Comparison of ENCODE assay signal across 11 cellular contexts in genomic region chr13:98739023-98739422, GRCh38. TPM values are rescaled to one million over a fixed set of nuclear protein-coding genes. Genes with fewer than 3 reads are reported as not detected.
"Had no signal": no experiment of that assay in that cellular context is flagged by ENCODE, and none has a peak within 500 bp of the region (broad histone marks: within the 10 kb centered on the region; RNA-seq: fewer than 3 reads in every experiment).

No MANE protein-coding gene starts in this region.

- H3K4me2 ChIP-seq: GM23338, KMS-11 had no signal

- DNase-seq: H7, HFFc6, KBM-7 had no signal

- H3K9ac ChIP-seq: KMS-11 had no signal

- ATAC-seq: HCT116 had no signal

- H3K4me1 ChIP-seq: HAP-1 had no signal

- FAIRE-seq: HTR-8/SVneo had no signal

- H3K27ac ChIP-seq: KMS-11 had no signal

- H3K4me3 ChIP-seq: GM23338, HAP-1 had no signal

- H3K36me3 ChIP-seq: HAP-1 had no signal

- H2AFZ ChIP-seq: GM23338 had no signal

RNA-seq across cellular contexts. Expression of gene SLC15A1, which starts 13.4 kb away (rescaled TPM):
- total RNA-seq: H4, HFFc6, HT-29 had no signal
- polyA plus RNA-seq: IgD-negative memory B cell had no signal
